ENCODE assay signal across 8 cellular contexts in genomic region chrX:21974011-21974385, GRCh38. TPM values are rescaled to one million over a fixed set of nuclear protein-coding genes. Genes with fewer than 3 reads are reported as not detected.
DNase-seq lines count a peak whose midpoint lies in the region; ATAC-seq and TF ChIP-seq lines count a peak whose summit lies in the region.

No MANE protein-coding gene starts in this region.

- peaks cover 0 to 15% (median 0%) of the 10 kb centered on the region in 4 donors for H3K36me3 ChIP-seq in sigmoid colon

- peak overlapping the region; percentile 89 for H3K27ac Mint-ChIP-seq in activated T-cell treated with anti-CD3 and anti-CD28 coated beads, Interleukin-2, amount 50 U/mL, for 72 hours
- peak overlapping the region; percentile 92 for H3K27ac Mint-ChIP-seq in activated naive CD8-positive, alpha-beta T cell treated with anti-CD3 and anti-CD28 coated beads, Interleukin-2, amount 10 ng/mL, durations not matched to agents 7 days and 5 days

- peak overlapping the region in 3 of 4 donors; percentile 56 to 74 (median 64) for H3K27ac ChIP-seq in sigmoid colon

- no peak for TF ChIP-seq CTCF in sigmoid colon (IDR thresholded peaks at IDR 0.05)

- ATAC-seq in activated T-cell treated with anti-CD3 and anti-CD28 coated beads, Interleukin-2, amount 50 U/mL, for 72 hours (replicated peaks in 1 of 2) = peak; percentile 36 to 41
- ATAC-seq in HG03095 (IDR thresholded peaks at IDR 0.05; ENCODE audit: unreplicated experiment) = peak; percentile 79
- ATAC-seq in activated naive CD8-positive, alpha-beta T cell treated with anti-CD3 and anti-CD28 coated beads, Interleukin-2, amount 10 ng/mL, durations not matched to agents 7 days and 5 days (ENCODE audit: low read depth) = peak; percentile 51

- TF ChIP-seq EP300 in sigmoid colon (IDR thresholded peaks at IDR 0.05) = no peak

- no peaks in the 10 kb centered on the region for H3K27me3 Mint-ChIP-seq in activated T-cell treated with anti-CD3 and anti-CD28 coated beads, Interleukin-2, amount 50 U/mL, for 72 hours (ENCODE audit: low read depth)
- no peaks in the 10 kb centered on the region for H3K27me3 Mint-ChIP-seq in activated naive CD8-positive, alpha-beta T cell treated with anti-CD3 and anti-CD28 coated beads, Interleukin-2, amount 10 ng/mL, durations not matched to agents 7 days and 5 days

- peaks cover 5 to 7% of the 10 kb centered on the region in 2 donors for H3K36me3 Mint-ChIP-seq in activated T-cell treated with anti-CD3 and anti-CD28 coated beads, Interleukin-2, amount 50 U/mL, for 72 hours (ENCODE audit: insufficient read depth in 2 of 2)
- H3K36me3 Mint-ChIP-seq in activated naive CD8-positive, alpha-beta T cell treated with anti-CD3 and anti-CD28 coated beads, Interleukin-2, amount 10 ng/mL, durations not matched to agents 7 days and 5 days = peaks cover 11% of the 10 kb centered on the region

- H3K4me3 ChIP-seq in sigmoid colon = peak overlapping the region in 1 of 4 donors; percentile 5

- H3K27me3 ChIP-seq in sigmoid colon = no peaks in the 10 kb centered on the region

- peaks cover 30% of the 10 kb centered on the region for H3K4me1 Mint-ChIP-seq in activated T-cell treated with anti-CD3 and anti-CD28 coated beads, Interleukin-2, amount 50 U/mL, for 72 hours (ENCODE audit: low read depth)
- H3K4me1 Mint-ChIP-seq in activated naive CD8-positive, alpha-beta T cell treated with anti-CD3 and anti-CD28 coated beads, Interleukin-2, amount 10 ng/mL, durations not matched to agents 7 days and 5 days = peaks cover 16% of the 10 kb centered on the region

- no peaks in the 10 kb centered on the region for H3K9me3 ChIP-seq in sigmoid colon

- 9% methylated on average over 2 of the region's 2 CpGs for WGBS in sigmoid colon, 2 donors

- peaks cover 0 to 17% (median 5%) of the 10 kb centered on the region in 4 donors for H3K4me1 ChIP-seq in sigmoid colon

- intact Hi-C loops in sigmoid colon (cut with DNase I) = no loop called here

- H3K9me3 Mint-ChIP-seq in activated T-cell treated with anti-CD3 and anti-CD28 coated beads, Interleukin-2, amount 50 U/mL, for 72 hours = no peaks in the 10 kb centered on the region
- no peaks in the 10 kb centered on the region for H3K9me3 Mint-ChIP-seq in activated naive CD8-positive, alpha-beta T cell treated with anti-CD3 and anti-CD28 coated beads, Interleukin-2, amount 10 ng/mL, durations not matched to agents 7 days and 5 days

- TF ChIP-seq POLR2A in sigmoid colon (IDR thresholded peaks at IDR 0.05) = no peak

- no peak for DNase-seq in activated T-cell treated with anti-CD3 and anti-CD28 coated beads, Interleukin-2, amount 50 U/mL, for 72 hours
- no peak for DNase-seq in activated T-cell treated with anti-CD3 and anti-CD28 coated beads, Interleukin-2, amount 50 U/mL, for 48 hours
- DNase-seq in activated naive CD8-positive, alpha-beta T cell treated with anti-CD3 and anti-CD28 coated beads, Interleukin-2, amount 10 ng/mL, durations not matched to agents 7 days and 5 days = no peak
- DNase-seq in sigmoid colon = no peak
- no peak for DNase-seq in A172 (ENCODE audit: low spot score)
- no peak for DNase-seq in occipital lobe (lab: John Stamatoyannopoulos, UW)
- DNase-seq in EL = no peak

- POLR2A ChIA-PET in activated naive CD8-positive, alpha-beta T cell treated with anti-CD3 and anti-CD28 coated beads, Interleukin-2, amount 10 ng/mL, durations not matched to agents 7 days and 5 days (lab: Charles Lee) = interaction anchor here (1.8 to 2.9 kb wide), 2 partner anchors 33 to 135 kb away, joined by 9 to 11 read pairs; partner anchors contain the start of genes MBTPS2 and SMS

- H3K4me3 Mint-ChIP-seq in activated T-cell treated with anti-CD3 and anti-CD28 coated beads, Interleukin-2, amount 50 U/mL, for 72 hours = peak overlapping the region; percentile 52 to 76
- peak overlapping the region; percentile 82 for H3K4me3 Mint-ChIP-seq in activated naive CD8-positive, alpha-beta T cell treated with anti-CD3 and anti-CD28 coated beads, Interleukin-2, amount 10 ng/mL, durations not matched to agents 7 days and 5 days

RNA-seq across cellular contexts. Expression of gene SMS, which starts 33.5 kb away (rescaled TPM):
- total RNA-seq in activated T-cell treated with anti-CD3 and anti-CD28 coated beads, Interleukin-2, amount 50 U/mL, for 72 hours = 10 to 100 TPM; 57.7 to 70.3 TPM
- 10 to 100 TPM; 64.1 to 67.4 TPM for total RNA-seq in activated naive CD8-positive, alpha-beta T cell treated with anti-CD3 and anti-CD28 coated beads, Interleukin-2, amount 10 ng/mL, durations not matched to agents 7 days and 5 days
- total RNA-seq in sigmoid colon (10 to 100 TPM; 62.6 to 84.5 (median 70.0) TPM), occipital lobe (174 TPM)
- 10 to 100 TPM; 64.3 to 65.8 (median 64.5) TPM for polyA plus RNA-seq in sigmoid colon
- total RNA-seq in A172 (2014; rRNA removed; shearing (Covaris generic)) = 423 and 528 TPM in 2 replicates

RNA-seq across cellular contexts. Expression of gene PHEX, which starts 58.1 kb away (rescaled TPM):
- total RNA-seq in activated T-cell treated with anti-CD3 and anti-CD28 coated beads, Interleukin-2, amount 50 U/mL, for 72 hours = 1 to 10 TPM; 1.4 to 1.9 TPM
- under 1 TPM; 0.23 to 0.55 TPM for total RNA-seq in activated naive CD8-positive, alpha-beta T cell treated with anti-CD3 and anti-CD28 coated beads, Interleukin-2, amount 10 ng/mL, durations not matched to agents 7 days and 5 days
- total RNA-seq in sigmoid colon (under 1 TPM; 0.16 to 0.83 (median 0.76) TPM), occipital lobe (1.7 TPM)
- under 1 TPM in 1 of 3 donors, not detected in 2; 0.17 TPM for polyA plus RNA-seq in sigmoid colon
- 0.36 and 1.1 TPM in 2 replicates for total RNA-seq in A172 (2014; rRNA removed; shearing (Covaris generic))
